Comparison of ENCODE assay signal across 23 cellular contexts in the genomic region with DNA sequence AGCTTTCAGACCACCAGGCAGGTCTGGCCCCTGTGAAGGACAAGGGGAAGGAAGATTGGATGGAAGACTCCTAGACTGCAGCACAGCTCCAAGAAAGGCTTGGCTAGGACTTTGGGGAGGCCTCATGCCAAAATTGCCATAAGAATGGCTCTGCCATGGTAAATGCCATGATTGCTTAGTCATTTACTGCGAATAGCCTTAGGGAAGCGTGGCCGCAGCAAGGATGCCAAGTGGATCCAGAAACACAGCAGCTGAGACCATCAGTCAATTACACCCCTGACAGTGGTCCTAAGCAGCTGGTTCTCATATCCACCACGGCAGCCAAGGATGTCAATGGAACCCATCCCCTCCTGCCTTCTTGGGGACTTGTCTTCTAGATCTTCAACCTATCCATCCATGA.
"Had no signal": no experiment of that assay in that cellular context is flagged by ENCODE, and none has a peak within 500 bp of the region (broad histone marks: within the 10 kb centered on the region; RNA-seq: fewer than 3 reads in every experiment).

No MANE protein-coding gene starts in this region.

- DNase-seq: activated CD4-positive, alpha-beta memory T cell treated with anti-CD3 and anti-CD28 coated beads for 36 hours; activated CD4-positive, alpha-beta T cell treated with anti-CD3 and anti-CD28 coated beads, Interleukin-2, amount 10 ng/mL, durations not matched to agents 7 days and 5 days; activated CD4-positive, CD25-positive, alpha-beta regulatory T cell; activated CD8-positive, alpha-beta memory T cell treated with anti-CD3 and anti-CD28 coated beads for 24 hours; activated gamma-delta T cell treated with Interleukin-2 at 50 U/mL for 16 hours; activated naive CD4-positive, alpha-beta T cell treated with anti-CD3 and anti-CD28 coated beads, Interleukin-2, amount 10 ng/mL, durations not matched to agents 7 days and 5 days; activated naive CD8-positive, alpha-beta T cell treated with anti-CD3 and anti-CD28 coated beads for 36 hours; activated T-cell treated with anti-CD3 and anti-CD28 coated beads, Interleukin-2, amount 50 U/mL, for 48 hours; MV-4-11; NCI-H1092 treated with DMSO at 0.1 percent for 48 hours; NCI-H1417 treated with DMSO at 0.1 percent for 48 hours; NCI-H1694; NCI-H2029; NCI-H2107; NCI-H2171 treated with DMSO at 0.1 percent for 48 hours; NCI-H345; NCI-H510A treated with DMSO at 0.1 percent for 48 hours; PC-3; SHP77 treated with DMSO at 0.1 percent for 48 hours; T-helper 17 cell; T-helper 9 cell had no signal

- ATAC-seq: PC-3, T-helper 17 cell had no signal

- H3K4me1 Mint-ChIP-seq: activated CD4-positive, alpha-beta T cell treated with anti-CD3 and anti-CD28 coated beads, Interleukin-2, amount 10 ng/mL, durations not matched to agents 7 days and 5 days; activated naive CD4-positive, alpha-beta T cell treated with anti-CD3 and anti-CD28 coated beads, Interleukin-2, amount 10 ng/mL, durations not matched to agents 7 days and 5 days; activated naive CD8-positive, alpha-beta T cell treated with anti-CD3 and anti-CD28 coated beads for 36 hours; T-helper 17 cell had no signal

- H3K27me3 Mint-ChIP-seq: activated CD4-positive, alpha-beta memory T cell treated with anti-CD3 and anti-CD28 coated beads for 36 hours; activated CD4-positive, alpha-beta T cell treated with anti-CD3 and anti-CD28 coated beads, Interleukin-2, amount 10 ng/mL, durations not matched to agents 7 days and 5 days; activated naive CD4-positive, alpha-beta T cell treated with anti-CD3 and anti-CD28 coated beads, Interleukin-2, amount 10 ng/mL, durations not matched to agents 7 days and 5 days; activated naive CD8-positive, alpha-beta T cell treated with anti-CD3 and anti-CD28 coated beads for 36 hours; T-helper 17 cell had no signal

- H3K27ac Mint-ChIP-seq: activated CD4-positive, alpha-beta memory T cell treated with anti-CD3 and anti-CD28 coated beads for 36 hours; activated CD4-positive, alpha-beta T cell treated with anti-CD3 and anti-CD28 coated beads, Interleukin-2, amount 10 ng/mL, durations not matched to agents 7 days and 5 days; activated naive CD4-positive, alpha-beta T cell treated with anti-CD3 and anti-CD28 coated beads, Interleukin-2, amount 10 ng/mL, durations not matched to agents 7 days and 5 days; activated naive CD8-positive, alpha-beta T cell treated with anti-CD3 and anti-CD28 coated beads for 36 hours; activated T-helper 2 cell treated with anti-CD3 and anti-CD28 coated beads, Interferon-gamma antibody, Interleukin-2, Interleukin-4, amounts not matched to agents 10 μg/mL and 5 μg/mL and 100 μg/mL, durations not matched to agents 14 hours and 24 hours and 36 hours; T-helper 17 cell had no signal

- H3K4me3 Mint-ChIP-seq: activated CD4-positive, alpha-beta memory T cell treated with anti-CD3 and anti-CD28 coated beads for 36 hours; activated CD4-positive, alpha-beta T cell treated with anti-CD3 and anti-CD28 coated beads, Interleukin-2, amount 10 ng/mL, durations not matched to agents 7 days and 5 days; activated naive CD4-positive, alpha-beta T cell treated with anti-CD3 and anti-CD28 coated beads, Interleukin-2, amount 10 ng/mL, durations not matched to agents 7 days and 5 days; activated naive CD8-positive, alpha-beta T cell treated with anti-CD3 and anti-CD28 coated beads for 36 hours; T-helper 17 cell had no signal

- H3K36me3 Mint-ChIP-seq: activated CD4-positive, alpha-beta memory T cell treated with anti-CD3 and anti-CD28 coated beads for 36 hours; activated naive CD4-positive, alpha-beta T cell treated with anti-CD3 and anti-CD28 coated beads, Interleukin-2, amount 10 ng/mL, durations not matched to agents 7 days and 5 days; activated naive CD8-positive, alpha-beta T cell treated with anti-CD3 and anti-CD28 coated beads for 36 hours had no signal

- H3K9me3 Mint-ChIP-seq: activated CD4-positive, alpha-beta memory T cell treated with anti-CD3 and anti-CD28 coated beads for 36 hours; activated naive CD8-positive, alpha-beta T cell treated with anti-CD3 and anti-CD28 coated beads for 36 hours had no signal

- H3K27ac ChIP-seq: VCaP had no signal
